ENCODE assay signal across 8 cellular contexts in genomic region chr5:172714491-172715420, GRCh38. TPM values are rescaled to one million over a fixed set of nuclear protein-coding genes. Genes with fewer than 3 reads are reported as not detected.
DNase-seq lines count a peak whose midpoint lies in the region; ATAC-seq and TF ChIP-seq lines count a peak whose summit lies in the region.

No MANE protein-coding gene starts in this region.

- intact Hi-C loops in dorsolateral prefrontal cortex (cut with DNase I) = loop anchor here (5.0 to 10.0 kb wide), 8 partner anchors 123 to 570 kb away; partner anchors contain the start of genes BNIP1 (in 2 of the 2) and CREBRF (in 1 of the 2)

- peak; percentile 72 for ATAC-seq in HG02759 (IDR thresholded peaks at IDR 0.05; ENCODE audit: unreplicated experiment)

- peak; percentile 60 to 95 (median 84) for TF ChIP-seq CTCF in dorsolateral prefrontal cortex (IDR thresholded peaks at IDR 0.05 in 54 of 56, conservative IDR thresholded peaks at IDR 0.05 in 2 of 56; ENCODE audit: low read depth in 1 of 56, partially characterized antibody in 56 of 56)

- DNase-seq in NCI-H446 (lab: John Stamatoyannopoulos, UW) (peak; percentile 20 to 70), NCI-H446 treated with DMSO at 0.1 percent for 48 hours (lab: John Stamatoyannopoulos, UW) (no peak), NCI-H345 treated with DMSO at 0.1 percent for 48 hours (lab: John Stamatoyannopoulos, UW; ENCODE audit: unreplicated experiment) (peak; percentile 34), dorsolateral prefrontal cortex (peak; percentile 57 to 82 (median 75)), medulla oblongata (ENCODE audit: extremely low spot score) (peak; percentile 83)
- peak; percentile 63 for DNase-seq in activated CD4-positive, alpha-beta T cell treated with anti-CD3 and anti-CD28 coated beads, Interleukin-2, amount 50 U/mL, for 4 hours
- peak; percentile 38 to 58 (median 38) for DNase-seq in stimulated activated CD4-positive, alpha-beta T cell treated with anti-CD3 and anti-CD28 coated beads, TNF-alpha, amount 100 ng/mL, for 48 hours (ENCODE audit: low read depth in 3 of 3)

- peak overlapping the region in 55 of 59 donors; percentile 3 to 88 (median 70) for H3K27ac ChIP-seq in dorsolateral prefrontal cortex

- H3K27me3 ChIP-seq in dorsolateral prefrontal cortex = no peaks in the 10 kb centered on the region

- H3K4me3 ChIP-seq in dorsolateral prefrontal cortex = peak overlapping the region in 1 of 59 donors; percentile 10

RNA-seq across cellular contexts. Expression of gene DUSP1, which starts 56.2 kb away (rescaled TPM):
- total RNA-seq in dorsolateral prefrontal cortex = 100 to 1,000 TPM in 26 of 120 experiments, 10 to 100 TPM in 94; 25.5 to 228 (median 63.6) TPM
